ENCODE assay signal across 15 cellular contexts in genomic region chr14:43475762-43476161, GRCh38.
DNase-seq lines count a peak whose midpoint lies in the region; ATAC-seq and TF ChIP-seq lines count a peak whose summit lies in the region.
"Had no signal": no experiment of that assay in that cellular context is flagged by ENCODE, and none has a peak within 500 bp of the region (broad histone marks: within the 10 kb centered on the region; RNA-seq: fewer than 3 reads in every experiment).

No MANE protein-coding gene starts in this region.

- H3K36me3 ChIP-seq in PC-3 (ENCODE audit: low read depth, low read length) = no peaks in the 10 kb centered on the region
- H3K36me3 ChIP-seq: HAP-1 had no signal

- H2AFZ ChIP-seq in PC-3 (ENCODE audit: low read length) = no peak overlapping the region

- POLR2A ChIA-PET in PC-3 (lab: Charles Lee; ENCODE audit: unreplicated experiment) = no interaction called here

- no peaks in the 10 kb centered on the region for H4K20me1 ChIP-seq in PC-3 (ENCODE audit: low read length)

- no peak for TF ChIP-seq CTCF in 22Rv1 (IDR thresholded peaks at IDR 0.05)
- no peak for TF ChIP-seq CTCF in PC-3 (conservative IDR thresholded peaks at IDR 0.05; ENCODE audit: low read depth, low read length)

- 0 out of 2 replicates have a peak overlapping the region, but pooled peaks have one; percentile 5 for H3K9ac ChIP-seq in PC-3 (ENCODE audit: low read length)

- no peaks in the 10 kb centered on the region for H3K79me2 ChIP-seq in PC-3 (ENCODE audit: low read length)

- BruUV-seq in PC-3 (replicated peaks; lab: Mats Ljungman, UMichigan) = no TSS peak

- no peaks in the 10 kb centered on the region for H3K27me3 ChIP-seq in PC-3 (ENCODE audit: low read length)

- H3K9me2 ChIP-seq in PC-3 (replicated peaks; ENCODE audit: low read length) = no peaks in the 10 kb centered on the region

- CTCF ChIA-PET in PC-3 (lab: Charles Lee) = no interaction called here

- peak overlapping the region; percentile 56 for H3K27ac ChIP-seq in 22Rv1
- peak overlapping the region; percentile 42 for H3K27ac ChIP-seq in PC-3 (ENCODE audit: low read length)
- H3K27ac ChIP-seq in epithelial cell of prostate = no peak overlapping the region
- H3K27ac ChIP-seq: C4-2B had no signal

- peak; percentile 100 for ATAC-seq in PC-3

- H3F3A ChIP-seq in PC-3 (ENCODE audit: low read length, unreplicated experiment) = no peaks in the 10 kb centered on the region

- H3K4me3 ChIP-seq in PC-3 (ENCODE audit: low read length) = no peak overlapping the region
- H3K4me3 ChIP-seq: HAP-1 had no signal

- H3K4me2 ChIP-seq in PC-3 (ENCODE audit: low read length) = no peak overlapping the region

- intact Hi-C loops in PC-3 (cut with micrococcal nuclease) = no loop called here

- H3K9me3 ChIP-seq in PC-3 (ENCODE audit: low read length) = no peaks in the 10 kb centered on the region
- H3K9me3 ChIP-seq: HAP-1 had no signal

- peaks cover 5% of the 10 kb centered on the region; the same call in 1 of the 2 replicates for H3K4me1 ChIP-seq in PC-3 (ENCODE audit: insufficient read depth, low read length)

- DNase-seq in ELR (ENCODE audit: low read depth) (peak; percentile 44), PC-3 (peak; percentile 57), epithelial cell of prostate (ENCODE audit: low read depth, low spot score) (peak; percentile 8), epidermal melanocyte (ENCODE audit: insufficient read length, low spot score) (no peak), NCI-H1694 treated with DMSO at 0.1 percent for 48 hours (lab: John Stamatoyannopoulos, UW) (no peak), DMS79 treated with DMSO at 0.1 percent for 48 hours (lab: John Stamatoyannopoulos, UW) (no peak)
- DNase-seq: DMS153, KBM-7, NCI-H1092, NCI-H146, NCI-H226, NCI-H526 treated with DMSO at 0.1 percent for 48 hours had no signal

Comparison
In these comparisons a context has a peak if more than half of its experiments do, and no peak if none do; other contexts are left out.
1. DNase-seq: peak in ELR (single experiment), PC-3 (single experiment) and epithelial cell of prostate (single experiment); none in epidermal melanocyte (single experiment), NCI-H1694 treated with DMSO at 0.1 percent for 48 hours (single experiment) and DMS79 treated with DMSO at 0.1 percent for 48 hours (single experiment).